ENCODE assay signal across 14 cellular contexts in the genomic region with DNA sequence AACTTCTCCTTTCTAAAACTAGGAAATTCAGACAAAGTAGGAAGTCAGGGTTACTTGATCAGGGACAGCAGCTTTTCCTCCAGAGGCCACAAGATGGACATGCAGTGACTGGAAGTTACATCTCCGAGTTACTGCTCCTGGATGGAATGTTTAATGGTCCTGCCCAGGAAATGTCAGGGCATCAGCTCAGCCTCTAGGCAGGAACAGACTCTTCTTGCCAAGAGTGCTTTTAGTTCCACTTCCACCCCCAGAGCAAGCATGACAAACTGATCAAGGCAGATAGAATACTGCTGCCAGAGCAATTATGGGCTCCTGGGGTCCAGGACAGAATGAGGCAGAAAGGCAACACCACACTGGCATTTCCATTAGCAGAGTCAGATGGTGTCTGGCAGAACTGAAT.
"Had no signal": no experiment of that assay in that cellular context is flagged by ENCODE, and none has a peak within 500 bp of the region (broad histone marks: within the 10 kb centered on the region; RNA-seq: fewer than 3 reads in every experiment).

No MANE protein-coding gene starts in this region.

- H3K4me1 ChIP-seq: adrenal gland, pancreas had no signal

- H3K4me1 Mint-ChIP-seq: central memory CD8-positive, alpha-beta T cell; immature natural killer cell had no signal

- H3K9me3 Mint-ChIP-seq: T-helper 1 cell treated with Interleukin-12 subunit alpha and Interleukin-12 subunit beta and Interleukin-4 antibody, amounts not matched to agents 30 μg/mL and 1 μg/mL, for 36 hours had no signal

- DNase-seq: activated naive CD4-positive, alpha-beta T cell treated with anti-CD3 and anti-CD28 coated beads, Interleukin-2, amount 50 U/mL, for 16 hours; effector memory CD8-positive, alpha-beta T cell; immature natural killer cell; mesenchymal stem cell; pancreas; stimulated activated CD4-positive, alpha-beta T cell treated with anti-CD3 and anti-CD28 coated beads, Interleukin-4, amount 100 ng/mL, for 4 hours; stomach had no signal

- H3K4me3 ChIP-seq: adrenal gland, pancreas, stomach, thoracic aorta had no signal

- FAIRE-seq: pancreas, urothelium cell line had no signal

- ATAC-seq: activated CD4-positive, CD25-positive, alpha-beta regulatory T cell treated with anti-CD3 and anti-CD28 coated beads, Interleukin-2, amount 50 U/mL, for 24 hours; effector memory CD8-positive, alpha-beta T cell; left lobe of liver; pancreas had no signal

- H3K4me3 Mint-ChIP-seq: central memory CD8-positive, alpha-beta T cell; effector memory CD8-positive, alpha-beta T cell; immature natural killer cell; T-helper 1 cell treated with Interleukin-12 subunit alpha and Interleukin-12 subunit beta and Interleukin-4 antibody, amounts not matched to agents 30 μg/mL and 1 μg/mL, for 36 hours had no signal

- H3K9me3 ChIP-seq: adrenal gland, pancreas, stomach, thoracic aorta had no signal

- H3K36me3 Mint-ChIP-seq: immature natural killer cell had no signal

- H3K27ac ChIP-seq: adrenal gland, pancreas, stomach, thoracic aorta had no signal

- H3K27ac Mint-ChIP-seq: effector memory CD8-positive, alpha-beta T cell; immature natural killer cell; T-helper 1 cell treated with Interleukin-12 subunit alpha and Interleukin-12 subunit beta and Interleukin-4 antibody, amounts not matched to agents 30 μg/mL and 1 μg/mL, for 36 hours had no signal

- H3K27me3 Mint-ChIP-seq: central memory CD8-positive, alpha-beta T cell; effector memory CD8-positive, alpha-beta T cell had no signal

- H3K36me3 ChIP-seq: adrenal gland, pancreas, stomach, thoracic aorta had no signal

- H3K27me3 ChIP-seq: adrenal gland, pancreas, stomach had no signal
